ENCODE assay signal across 1 cellular context in the genomic region with DNA sequence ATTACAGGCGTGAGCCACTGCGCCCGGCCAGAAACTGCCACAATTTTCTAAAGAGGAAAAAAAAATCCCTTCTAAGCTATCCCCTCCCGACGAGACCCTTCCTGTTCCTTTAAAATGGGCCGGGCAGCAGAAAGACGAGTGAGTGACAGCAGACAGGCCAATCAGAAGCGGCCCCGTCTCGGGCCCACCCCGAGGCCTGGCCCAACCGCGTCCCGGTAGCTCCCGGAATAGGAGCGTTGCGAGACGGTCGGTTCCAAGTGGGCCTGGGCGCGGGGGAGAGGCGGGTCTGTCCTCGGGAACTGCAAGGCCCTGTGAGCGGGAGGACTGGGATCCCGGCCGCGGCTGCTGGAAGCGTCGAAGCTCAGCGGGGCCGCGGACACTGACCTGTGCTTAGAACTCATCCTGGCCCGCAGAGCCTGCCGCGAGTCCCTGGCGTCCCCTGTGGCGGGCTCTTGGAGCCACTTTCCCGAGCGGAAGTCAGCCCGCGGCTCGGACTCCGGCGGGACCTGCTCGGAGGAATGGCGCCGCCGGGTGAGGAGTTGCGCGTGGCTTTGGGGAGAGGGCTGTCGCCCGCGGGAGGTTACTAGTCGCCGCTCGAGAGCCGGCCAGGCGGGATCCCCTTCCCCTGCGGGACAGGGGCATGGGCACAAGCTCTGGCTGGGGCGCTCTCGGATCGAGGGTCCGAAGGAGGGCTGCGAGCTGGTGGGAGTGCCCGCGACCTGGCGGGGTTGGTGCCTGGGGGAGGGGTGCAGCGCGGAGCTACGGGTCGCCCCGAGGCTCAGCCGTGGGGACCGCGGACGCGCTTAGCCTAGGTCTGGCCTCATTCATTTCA.
TF ChIP-seq lines count a peak whose summit lies in the region.

Gene MROH8 (minus strand): TSS at position 710 of the 832 bp plus-strand sequence.
Gene RPN2 (plus strand): TSS at position 492 of the 832 bp plus-strand sequence. CDS start 27 bp downstream, at position 519.

TF ChIP-seq in WTC11, 78 proteins besides CTCF, POLR2A, EP300 and RAD21 (continued from another document):
- TF ChIP-seq ZNF512 (CRISPR knock-in tag; IDR thresholded peaks at IDR 0.05; ENCODE audit: borderline replicate concordance) (no peak), NFYB (CRISPR knock-in tag; conservative IDR thresholded peaks at IDR 0.05; ENCODE audit: low read depth) (peak; percentile 90), OVOL2 (CRISPR knock-in tag; IDR thresholded peaks at IDR 0.05; ENCODE audit: borderline replicate concordance) (no peak), CBFB (CRISPR knock-in tag; IDR thresholded peaks at IDR 0.05; ENCODE audit: low read depth) (no peak), TEAD4 (CRISPR knock-in tag; IDR thresholded peaks at IDR 0.05) (no peak), SOX15 (CRISPR knock-in tag; IDR thresholded peaks at IDR 0.05) (no peak), MYBL2 (CRISPR knock-in tag; IDR thresholded peaks at IDR 0.05) (peak; percentile 55; the same call in 1 of the 2 replicates), ZNF232 (CRISPR knock-in tag; IDR thresholded peaks at IDR 0.05) (no peak), TP53 (CRISPR knock-in tag; IDR thresholded peaks at IDR 0.05) (no peak), MLX (CRISPR knock-in tag; IDR thresholded peaks at IDR 0.05) (no peak), NR3C1 (CRISPR knock-in tag; conservative IDR thresholded peaks at IDR 0.05; ENCODE audit: low read depth) (no peak)
- TF ChIP-seq, protein P1, sequence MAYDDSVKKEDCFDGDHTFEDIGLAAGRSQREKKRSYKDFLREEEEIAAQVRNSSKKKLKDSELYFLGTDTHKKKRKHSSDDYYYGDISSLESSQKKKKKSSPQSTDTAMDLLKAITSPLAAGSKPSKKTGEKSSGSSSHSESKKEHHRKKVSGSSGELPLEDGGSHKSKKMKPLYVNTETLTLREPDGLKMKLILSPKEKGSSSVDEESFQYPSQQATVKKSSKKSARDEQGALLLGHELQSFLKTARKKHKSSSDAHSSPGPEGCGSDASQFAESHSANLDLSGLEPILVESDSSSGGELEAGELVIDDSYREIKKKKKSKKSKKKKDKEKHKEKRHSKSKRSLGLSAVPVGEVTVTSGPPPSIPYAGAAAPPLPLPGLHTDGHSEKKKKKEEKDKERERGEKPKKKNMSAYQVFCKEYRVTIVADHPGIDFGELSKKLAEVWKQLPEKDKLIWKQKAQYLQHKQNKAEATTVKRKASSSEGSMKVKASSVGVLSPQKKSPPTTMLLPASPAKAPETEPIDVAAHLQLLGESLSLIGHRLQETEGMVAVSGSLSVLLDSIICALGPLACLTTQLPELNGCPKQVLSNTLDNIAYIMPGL (CRISPR knock-in tag; IDR thresholded peaks at IDR 0.05), result peak; percentile 87
TF ChIP-seq in WTC11: peak in this region for 12.
